8 cellular contexts compared by ENCODE assay signal in the genomic region with DNA sequence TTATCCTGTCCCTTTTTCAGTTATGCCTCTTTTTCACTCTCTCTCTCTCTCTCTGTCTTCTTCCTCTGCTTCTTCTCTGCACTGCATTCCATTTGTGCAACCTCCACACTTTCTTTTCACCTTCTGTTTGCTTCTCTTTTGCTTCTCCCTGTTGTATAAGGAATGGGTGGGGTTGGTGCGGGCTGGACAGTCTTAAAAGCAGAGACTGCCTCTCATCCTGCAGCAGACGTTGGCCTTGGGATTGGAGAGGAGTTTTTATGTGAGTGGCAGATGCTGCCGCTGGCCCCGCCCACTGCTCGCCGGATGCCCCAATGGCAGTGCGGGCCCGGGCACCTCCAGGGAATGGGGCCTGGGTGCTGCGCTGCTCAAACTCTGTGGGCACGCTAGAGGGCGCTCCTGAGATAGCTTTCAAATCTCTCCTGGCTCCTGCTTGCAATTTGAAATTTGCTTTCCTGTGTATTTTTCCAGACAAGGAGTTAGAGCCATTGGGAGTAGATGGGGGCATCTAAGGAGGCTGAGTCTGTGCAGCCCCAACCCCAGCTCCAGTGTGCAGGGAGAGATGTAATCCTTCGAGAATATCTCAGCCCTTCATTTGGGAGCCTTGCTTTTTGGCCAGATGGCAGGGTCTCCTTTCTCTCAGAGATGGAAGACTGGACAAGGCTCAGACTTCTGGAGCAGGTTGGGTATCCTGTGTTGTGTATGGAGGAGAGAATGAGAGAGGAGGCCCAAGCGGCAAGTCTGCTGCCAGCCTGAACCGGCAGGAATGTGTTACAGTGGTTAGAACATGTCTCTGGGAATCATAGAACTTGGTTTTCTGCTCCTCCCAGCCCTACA.
DNase-seq lines count a peak whose midpoint lies in the region; ATAC-seq and TF ChIP-seq lines count a peak whose summit lies in the region.

No MANE protein-coding gene starts in this region.

- peaks cover 4% of the 10 kb centered on the region for H3K36me3 Mint-ChIP-seq in central memory CD8-positive, alpha-beta T cell (ENCODE audit: insufficient read depth)

- H3K27me3 ChIP-seq in kidney epithelial cell (ENCODE audit: control insufficient read depth, insufficient read depth, low read length) = no peaks in the 10 kb centered on the region

- peaks cover 7% of the 10 kb centered on the region for H3K4me1 Mint-ChIP-seq in central memory CD8-positive, alpha-beta T cell

- H3K9me3 Mint-ChIP-seq in central memory CD8-positive, alpha-beta T cell = no peaks in the 10 kb centered on the region

- H3K4me3 Mint-ChIP-seq in central memory CD8-positive, alpha-beta T cell = no peak overlapping the region

- TF ChIP-seq CTCF in AG09319 (IDR thresholded peaks at IDR 0.05; ENCODE audit: low read depth, low read length) (peak; percentile 94), kidney epithelial cell (IDR thresholded peaks at IDR 0.05; ENCODE audit: insufficient read depth, low read length, poor library complexity, severe bottlenecking) (peak; percentile 92)

- DNase-seq in AG09319 (ENCODE audit: extremely low read depth, low read depth) (peak; percentile 83), NCI-H226 (peak; percentile 85), kidney epithelial cell (ENCODE audit: low read depth) (peak; percentile 53)
- DNase-seq in central memory CD8-positive, alpha-beta T cell (ENCODE audit: low spot score in 2 of 2) = peak; percentile 32 to 34
- DNase-seq in stimulated activated CD4-positive, alpha-beta T cell treated with anti-CD3 and anti-CD28 coated beads, Interleukin-2, amount 100 ng/mL, for 4 hours (ENCODE audit: low read depth) = peak; percentile 31

- no peaks in the 10 kb centered on the region for H3K27me3 Mint-ChIP-seq in central memory CD8-positive, alpha-beta T cell

- H3K27ac Mint-ChIP-seq in central memory CD8-positive, alpha-beta T cell (ENCODE audit: low read depth) = no peak overlapping the region

- ATAC-seq in GM18870 (IDR thresholded peaks at IDR 0.05; ENCODE audit: unreplicated experiment) (peak; percentile 74), HG03159 (IDR thresholded peaks at IDR 0.05; ENCODE audit: unreplicated experiment) (peak; percentile 84)
- ATAC-seq in activated CD4-positive, CD25-positive, alpha-beta regulatory T cell treated with anti-CD3 and anti-CD28 coated beads, Interleukin-2, amount 50 U/mL, for 24 hours = peak; percentile 86 to 93
- peak; percentile 78 for ATAC-seq in central memory CD8-positive, alpha-beta T cell (replicated peaks; ENCODE audit: extremely low read depth, poor library complexity, severe bottlenecking)

- no peak overlapping the region for H3K4me3 ChIP-seq in kidney epithelial cell (ENCODE audit: low read depth, low read length)

- no peaks in the 10 kb centered on the region for H3K36me3 ChIP-seq in kidney epithelial cell (ENCODE audit: control insufficient read depth, insufficient read depth, low read length)

Comparison
In these comparisons a context has a peak if more than half of its experiments do, and no peak if none do; other contexts are left out.
1. DNase-seq: peak in every context shown above with its lines; median percentile 85 in NCI-H226; 83 in AG09319; 53 in kidney epithelial cell; 33 in central memory CD8-positive, alpha-beta T cell; 31 in stimulated activated CD4-positive, alpha-beta T cell treated with anti-CD3 and anti-CD28 coated beads, Interleukin-2, amount 100 ng/mL, for 4 hours.